ENCODE assay signal across 8 cellular contexts in genomic region chr17:57946798-57947358, GRCh38. TPM values are rescaled to one million over a fixed set of nuclear protein-coding genes. Genes with fewer than 3 reads are reported as not detected.
DNase-seq lines count a peak whose midpoint lies in the region; ATAC-seq, FAIRE-seq and TF ChIP-seq lines count a peak whose summit lies in the region.

No MANE protein-coding gene starts in this region.

- no peaks in the 10 kb centered on the region for H3K36me3 Mint-ChIP-seq in activated CD4-positive, alpha-beta T cell treated with anti-CD3 and anti-CD28 coated beads for 36 hours (ENCODE audit: low read depth)
- no peaks in the 10 kb centered on the region for H3K36me3 Mint-ChIP-seq in natural killer cell treated with Interleukin-12 subunit alpha and Interleukin-12 subunit beta and Interleukin-15 and Interleukin-18, amount 100 ng/mL, for 72 hours

- H3K9me3 ChIP-seq in esophagus (ENCODE audit: control insufficient read depth in 2 of 2, insufficient read depth in 1 of 2, low read depth in 1 of 2, low read length in 1 of 2): no peaks in the 10 kb centered on the region

- WGBS in esophagus, 2 donors: 9 to 10% methylated on average over 10 of the region's 10 CpGs

- H3K27ac Mint-ChIP-seq in activated CD4-positive, alpha-beta T cell treated with anti-CD3 and anti-CD28 coated beads for 36 hours: no peak overlapping the region
- H3K27ac Mint-ChIP-seq in natural killer cell treated with Interleukin-12 subunit alpha and Interleukin-12 subunit beta and Interleukin-15 and Interleukin-18, amount 100 ng/mL, for 72 hours: peak overlapping the region; percentile 15 to 64

- peak; percentile 88 for ATAC-seq in HG02623 (IDR thresholded peaks at IDR 0.05; ENCODE audit: unreplicated experiment)
- peak; percentile 66 for ATAC-seq in activated CD4-positive, alpha-beta T cell treated with anti-CD3 and anti-CD28 coated beads for 36 hours
- ATAC-seq in natural killer cell treated with Interleukin-12 subunit alpha and Interleukin-12 subunit beta and Interleukin-15 and Interleukin-18, amount 100 ng/mL, for 72 hours: peak; percentile 90

- POLR2A ChIA-PET in activated CD4-positive, alpha-beta T cell treated with anti-CD3 and anti-CD28 coated beads for 36 hours (lab: Charles Lee): interaction anchor here (0.6 to 1.9 kb wide), 4 partner anchors 9 to 343 kb away, joined by 3 to 7 read pairs (median 4); no protein-coding TSS in a partner anchor

- H3K27me3 Mint-ChIP-seq in activated CD4-positive, alpha-beta T cell treated with anti-CD3 and anti-CD28 coated beads for 36 hours: peaks cover 8% of the 10 kb centered on the region
- peaks cover 14 to 21% of the 10 kb centered on the region in 2 donors for H3K27me3 Mint-ChIP-seq in natural killer cell treated with Interleukin-12 subunit alpha and Interleukin-12 subunit beta and Interleukin-15 and Interleukin-18, amount 100 ng/mL, for 72 hours

- DNase-seq in GM12891 (ENCODE audit: insufficient read length, low spot score) (peak; percentile 69), MV-4-11 (lab: John Stamatoyannopoulos, UW) (peak; percentile 89), dedifferentiated amniotic fluid mesenchymal stem cell (ENCODE audit: extremely low spot score) (no peak)
- DNase-seq in activated CD4-positive, alpha-beta T cell treated with anti-CD3 and anti-CD28 coated beads for 36 hours: peak; percentile 37
- peak; percentile 69 for DNase-seq in natural killer cell treated with Interleukin-12 subunit alpha and Interleukin-12 subunit beta and Interleukin-15 and Interleukin-18, amount 100 ng/mL, for 72 hours (ENCODE audit: low spot score)

- no peak for TF ChIP-seq POLR2A in GM12891 (IDR thresholded peaks at IDR 0.05; ENCODE audit: low read depth, low read length)

- no peaks in the 10 kb centered on the region for H3K9me3 Mint-ChIP-seq in activated CD4-positive, alpha-beta T cell treated with anti-CD3 and anti-CD28 coated beads for 36 hours (ENCODE audit: low read depth)
- H3K9me3 Mint-ChIP-seq in natural killer cell treated with Interleukin-12 subunit alpha and Interleukin-12 subunit beta and Interleukin-15 and Interleukin-18, amount 100 ng/mL, for 72 hours: no peaks in the 10 kb centered on the region

- peak overlapping the region; percentile 12 to 51 for H3K4me3 ChIP-seq in esophagus (ENCODE audit: low read depth in 1 of 2, low read length in 2 of 2)

- CTCF ChIA-PET in activated CD4-positive, alpha-beta T cell treated with anti-CD3 and anti-CD28 coated beads for 36 hours (lab: Charles Lee): interaction anchor here (0.6 to 1.9 kb wide), 11 partner anchors 9 to 398 kb away, joined by 3 to 9 read pairs (median 4); no protein-coding TSS in a partner anchor

- peaks cover 31% of the 10 kb centered on the region for H3K4me1 Mint-ChIP-seq in activated CD4-positive, alpha-beta T cell treated with anti-CD3 and anti-CD28 coated beads for 36 hours
- H3K4me1 Mint-ChIP-seq in natural killer cell treated with Interleukin-12 subunit alpha and Interleukin-12 subunit beta and Interleukin-15 and Interleukin-18, amount 100 ng/mL, for 72 hours (ENCODE audit: low read depth in 2 of 2): peaks cover 36 to 40% of the 10 kb centered on the region in 2 donors

- FAIRE-seq in A204.1 (lab: Jason Lieb, UNC): peak; percentile 93
- peak; percentile 85 for FAIRE-seq in GM12891 (lab: Jason Lieb, UNC)

- no peaks in the 10 kb centered on the region for H3K36me3 ChIP-seq in esophagus (ENCODE audit: control insufficient read depth in 2 of 2, insufficient read depth in 2 of 2, low read length in 1 of 2)

- intact Hi-C loops in activated CD4-positive, alpha-beta T cell treated with anti-CD3 and anti-CD28 coated beads for 36 hours (cut with DNase I, micrococcal nuclease): no loop called here

- H3K4me1 ChIP-seq in esophagus (ENCODE audit: control insufficient read depth in 2 of 2, insufficient read depth in 2 of 2, low read length in 1 of 2): peaks cover 6 to 13% of the 10 kb centered on the region in 2 donors

- H3K27ac ChIP-seq in esophagus (ENCODE audit: low read depth in 2 of 2, low read length in 1 of 2): peak overlapping the region; percentile 88 to 97

- no peaks in the 10 kb centered on the region for H3K27me3 ChIP-seq in esophagus (ENCODE audit: control insufficient read depth in 1 of 2, insufficient read depth in 2 of 2, low read length in 2 of 2)

- H3K4me3 Mint-ChIP-seq in activated CD4-positive, alpha-beta T cell treated with anti-CD3 and anti-CD28 coated beads for 36 hours: peak overlapping the region; percentile 9
- peak overlapping the region; percentile 76 for H3K4me3 Mint-ChIP-seq in natural killer cell treated with Interleukin-12 subunit alpha and Interleukin-12 subunit beta and Interleukin-15 and Interleukin-18, amount 100 ng/mL, for 72 hours

TF ChIP-seq in GM12891, 5 proteins besides CTCF, POLR2A, EP300 and RAD21:
- TF ChIP-seq POLR2AphosphoS5 (IDR thresholded peaks at IDR 0.05; ENCODE audit: low read depth, low read length) (no peak), POU2F2 (IDR thresholded peaks at IDR 0.05; ENCODE audit: low read depth, low read length) (peak; percentile 41; the same call in 1 of the 2 replicates), PAX5 (IDR thresholded peaks at IDR 0.05; ENCODE audit: insufficient read depth, low read length, severe bottlenecking) (no peak), TAF1 (IDR thresholded peaks at IDR 0.05; ENCODE audit: low read depth, low read length) (no peak), SPI1 (IDR thresholded peaks at IDR 0.05; ENCODE audit: low read depth, low read length) (peak; percentile 9; the same call in 1 of the 2 replicates)

RNA-seq across cellular contexts. Expression of gene CUEDC1, which starts 8.3 kb away (rescaled TPM):
- 0.78 TPM for polyA plus RNA-seq in GM12891 (2012; ENCODE audit: low read depth, missing spikeins)
- under 1 TPM in 1 of 2 experiments, not detected in 1; 0.14 TPM for total RNA-seq in activated CD4-positive, alpha-beta T cell treated with anti-CD3 and anti-CD28 coated beads for 36 hours
- polyA plus RNA-seq in esophagus: 10 to 100 TPM; 19.9 to 31.1 TPM
- under 1 TPM in 1 of 2 donors, not detected in 1; 0.19 TPM for total RNA-seq in natural killer cell treated with Interleukin-12 subunit alpha and Interleukin-12 subunit beta and Interleukin-15 and Interleukin-18, amount 100 ng/mL, for 72 hours

RNA-seq across cellular contexts. Expression of gene VEZF1, which starts 41.2 kb away (rescaled TPM):
- 9.9 TPM for polyA plus RNA-seq in GM12891 (2012; ENCODE audit: low read depth, missing spikeins)
- 10 to 100 TPM; 21.3 to 26.3 TPM for total RNA-seq in activated CD4-positive, alpha-beta T cell treated with anti-CD3 and anti-CD28 coated beads for 36 hours
- polyA plus RNA-seq in esophagus: 10 to 100 TPM in 1 of 2 donors, 1 to 10 TPM in 1; 8.8 to 10.6 TPM
- 10 to 100 TPM; 29.1 to 31.8 TPM for total RNA-seq in natural killer cell treated with Interleukin-12 subunit alpha and Interleukin-12 subunit beta and Interleukin-15 and Interleukin-18, amount 100 ng/mL, for 72 hours
